ENCODE assay signal across 15 cellular contexts in genomic region chr17:56819030-56819429, GRCh38.
"Had no signal": no experiment of that assay in that cellular context is flagged by ENCODE, and none has a peak within 500 bp of the region (broad histone marks: within the 10 kb centered on the region; RNA-seq: fewer than 3 reads in every experiment).

No MANE protein-coding gene starts in this region.

- H3K27me3 ChIP-seq: adrenal gland, breast epithelium, esophagus squamous epithelium, gastroesophageal sphincter, transverse colon had no signal

- H3K4me1 ChIP-seq: adrenal gland, breast epithelium had no signal

- H3K27ac Mint-ChIP-seq: activated naive CD8-positive, alpha-beta T cell; activated T-cell treated with anti-CD3 and anti-CD28 coated beads, Interleukin-2, amount 50 U/mL, for 24 hours; activated T-helper 2 cell treated with anti-CD3 and anti-CD28 coated beads, Interferon-gamma antibody, Interleukin-2, Interleukin-4, amounts not matched to agents 10 μg/mL and 5 μg/mL and 100 μg/mL, durations not matched to agents 14 hours and 24 hours and 36 hours; memory B cell; stimulated activated naive B cell treated with anti-CD40 and anti-IgM and Interleukin-4, amounts not matched to agents 10 μg/mL and 1 μg/mL and 100 μg/mL, for 72 hours; WTC11 had no signal

- H3K27me3 Mint-ChIP-seq: activated naive CD8-positive, alpha-beta T cell; activated T-cell treated with anti-CD3 and anti-CD28 coated beads, Interleukin-2, amount 50 U/mL, for 24 hours; central memory CD8-positive, alpha-beta T cell; memory B cell; naive B cell; stimulated activated naive B cell treated with anti-CD40 and anti-IgM and Interleukin-4, amounts not matched to agents 10 μg/mL and 1 μg/mL and 100 μg/mL, for 72 hours had no signal

- H3K9me3 Mint-ChIP-seq: activated T-cell treated with anti-CD3 and anti-CD28 coated beads, Interleukin-2, amount 50 U/mL, for 24 hours; activated T-helper 2 cell treated with anti-CD3 and anti-CD28 coated beads, Interferon-gamma antibody, Interleukin-2, Interleukin-4, amounts not matched to agents 10 μg/mL and 5 μg/mL and 100 μg/mL, durations not matched to agents 14 hours and 24 hours and 36 hours; central memory CD8-positive, alpha-beta T cell; memory B cell; naive B cell; stimulated activated naive B cell treated with anti-CD40 and anti-IgM and Interleukin-4, amounts not matched to agents 10 μg/mL and 1 μg/mL and 100 μg/mL, for 72 hours; WTC11 had no signal

- H3K4me1 Mint-ChIP-seq: central memory CD8-positive, alpha-beta T cell had no signal

- H3K36me3 Mint-ChIP-seq: activated naive CD8-positive, alpha-beta T cell; WTC11 had no signal

- H3K27ac ChIP-seq: adrenal gland, breast epithelium, esophagus squamous epithelium, gastroesophageal sphincter, transverse colon had no signal

- H3K4me3 ChIP-seq: adrenal gland, breast epithelium, esophagus squamous epithelium, gastroesophageal sphincter, transverse colon had no signal

- H3K4me3 Mint-ChIP-seq: activated naive CD8-positive, alpha-beta T cell; central memory CD8-positive, alpha-beta T cell; memory B cell; naive B cell; WTC11 had no signal

- H3K36me3 ChIP-seq: adrenal gland, breast epithelium, esophagus squamous epithelium, gastroesophageal sphincter, transverse colon had no signal

- DNase-seq: esophagus squamous epithelium, left ventricle myocardium superior, occipital lobe had no signal

- H3K9me3 ChIP-seq: adrenal gland, breast epithelium, esophagus squamous epithelium, gastroesophageal sphincter, transverse colon had no signal
